In the genomic region with DNA sequence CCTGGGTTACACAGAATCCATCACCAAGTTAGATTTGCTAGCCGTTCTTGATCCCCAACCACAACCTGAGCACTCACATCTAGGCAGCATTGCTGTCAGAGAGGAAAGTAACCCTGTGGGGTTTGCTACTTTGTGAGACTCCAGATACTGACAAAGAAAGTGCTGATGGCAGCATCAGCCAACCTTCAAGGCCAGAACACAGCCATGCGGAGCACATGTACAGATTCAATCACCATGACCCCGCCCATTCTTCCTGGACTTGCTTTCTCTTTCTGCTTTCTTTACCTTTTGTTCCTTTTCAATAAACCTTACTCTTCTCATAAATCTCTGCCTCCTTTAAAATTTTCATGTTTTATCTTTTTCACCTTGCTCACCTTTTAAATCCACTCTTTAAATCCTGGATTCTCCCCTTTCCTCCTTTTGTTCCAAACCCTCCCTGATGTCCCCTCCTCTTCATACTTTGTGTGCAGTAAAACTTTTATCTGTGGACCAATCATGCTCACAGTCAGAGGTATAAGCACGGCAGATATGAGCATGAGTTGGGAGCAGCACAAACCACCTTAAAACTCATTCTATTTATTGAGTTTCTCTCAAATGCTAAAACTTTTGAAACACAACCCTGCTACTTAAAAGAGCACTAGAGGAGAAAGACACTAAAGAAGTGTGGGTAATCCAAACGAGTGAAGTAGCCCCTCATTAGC, we compare ENCODE assay signal across 2 cellular contexts.
TF ChIP-seq lines count a peak whose summit lies in the region.

No MANE protein-coding gene starts in this region.

TF ChIP-seq in A549, 52 proteins besides CTCF, POLR2A, EP300 and RAD21 (continued from another document):
- TF ChIP-seq, protein P1, sequence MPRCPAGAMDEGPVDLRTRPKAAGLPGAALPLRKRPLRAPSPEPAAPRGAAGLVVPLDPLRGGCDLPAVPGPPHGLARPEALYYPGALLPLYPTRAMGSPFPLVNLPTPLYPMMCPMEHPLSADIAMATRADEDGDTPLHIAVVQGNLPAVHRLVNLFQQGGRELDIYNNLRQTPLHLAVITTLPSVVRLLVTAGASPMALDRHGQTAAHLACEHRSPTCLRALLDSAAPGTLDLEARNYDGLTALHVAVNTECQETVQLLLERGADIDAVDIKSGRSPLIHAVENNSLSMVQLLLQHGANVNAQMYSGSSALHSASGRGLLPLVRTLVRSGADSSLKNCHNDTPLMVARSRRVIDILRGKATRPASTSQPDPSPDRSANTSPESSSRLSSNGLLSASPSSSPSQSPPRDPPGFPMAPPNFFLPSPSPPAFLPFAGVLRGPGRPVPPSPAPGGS (IDR thresholded peaks at IDR 0.05) = no peak
- peak; percentile 37 for TF ChIP-seq MAFK (IDR thresholded peaks at IDR 0.05; ENCODE audit: partially characterized antibody)
- TF ChIP-seq JUNB (IDR thresholded peaks at IDR 0.05) = no peak
- no peak for TF ChIP-seq HEYL (CRISPR knock-in tag; IDR thresholded peaks at IDR 0.05)
- no peak for TF ChIP-seq POLR2AphosphoS2 (conservative IDR thresholded peaks at IDR 0.05; ENCODE audit: low read length)
- no peak for TF ChIP-seq ZC3H11A (IDR thresholded peaks at IDR 0.05)

TF ChIP-seq in GM12878, 131 proteins besides CTCF, POLR2A, EP300 and RAD21 (continued from another document):
- TF ChIP-seq ETV6 (conservative IDR thresholded peaks at IDR 0.05 in 1 of 2, IDR thresholded peaks at IDR 0.05 in 1 of 2; ENCODE audit: borderline replicate concordance in 1 of 2, low read depth in 1 of 2) = no peak
- no peak for TF ChIP-seq JUND (IDR thresholded peaks at IDR 0.05; ENCODE audit: low read depth, low read length)
- no peak for TF ChIP-seq ZNF622 (IDR thresholded peaks at IDR 0.05)
- no peak for TF ChIP-seq CEBPB (IDR thresholded peaks at IDR 0.05; ENCODE audit: borderline replicate concordance in 1 of 2, low read depth in 2 of 2, low read length in 2 of 2)
- no peak for TF ChIP-seq ZNF207 (IDR thresholded peaks at IDR 0.05; ENCODE audit: borderline replicate concordance)
- no peak for TF ChIP-seq RCOR1 (conservative IDR thresholded peaks at IDR 0.05; ENCODE audit: low read depth, low read length)
- no peak for TF ChIP-seq RAD51 (IDR thresholded peaks at IDR 0.05)
- no peak for TF ChIP-seq ATF7 (IDR thresholded peaks at IDR 0.05; ENCODE audit: low read depth)
- TF ChIP-seq TCF3 (IDR thresholded peaks at IDR 0.05; ENCODE audit: borderline replicate concordance, insufficient read depth, low read depth, low read length) = no peak
- no peak for TF ChIP-seq EED (IDR thresholded peaks at IDR 0.05; ENCODE audit: low read depth)
